23 cellular contexts compared by ENCODE assay signal in the genomic region with DNA sequence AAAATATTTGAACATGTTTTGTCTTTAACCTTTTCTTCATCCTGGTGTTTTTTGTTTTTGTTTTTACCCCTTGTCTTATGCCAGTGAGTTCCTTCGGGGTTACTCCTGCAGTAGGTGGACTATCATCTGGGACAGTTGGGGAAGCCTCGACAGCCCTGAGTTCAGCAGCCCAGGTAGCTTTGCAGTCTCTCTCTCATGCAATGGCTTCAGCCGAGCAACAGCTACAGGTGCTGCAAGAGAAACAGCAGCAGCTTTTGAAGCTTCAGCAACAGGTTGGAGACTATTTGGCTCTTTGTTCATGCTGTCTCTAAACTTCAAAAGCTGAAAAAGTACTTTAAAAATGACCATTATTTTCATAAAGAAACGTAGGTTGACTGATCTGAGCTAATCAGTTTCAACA.
A peak's percentile ranks its signal among the peaks of the same experiment; 100 is the strongest.
DNase-seq lines count a peak whose midpoint lies in the region; ATAC-seq, FAIRE-seq and TF ChIP-seq lines count a peak whose summit lies in the region.
"Had no signal": no experiment of that assay in that cellular context is flagged by ENCODE, and none has a peak within 500 bp of the region (broad histone marks: within the 10 kb centered on the region; RNA-seq: fewer than 3 reads in every experiment).

No MANE protein-coding gene starts in this region.

- peaks cover 8 to 48% of the 10 kb centered on the region in 2 experiments for H3K36me3 ChIP-seq in HepG2 (replicated peaks in 1 of 2; ENCODE audit: control insufficient read depth in 1 of 2, insufficient read depth in 2 of 2, low read length in 2 of 2)
- peaks cover 11 to 36% (median 14%) of the 10 kb centered on the region in 4 donors for H3K36me3 ChIP-seq in right lobe of liver
- H3K36me3 ChIP-seq in HEK293 (ENCODE audit: control insufficient read depth in 2 of 2, insufficient read depth in 1 of 2, low read length in 2 of 2) = peaks cover 30 to 43% of the 10 kb centered on the region in 2 experiments
- peaks cover 4% of the 10 kb centered on the region for H3K36me3 ChIP-seq in breast epithelium

- ATAC-seq in HepG2 = no peak
- no peak for ATAC-seq in right lobe of liver

- H3K4me1 Mint-ChIP-seq in activated T-cell treated with anti-CD3 and anti-CD28 coated beads, Interleukin-2, amount 50 U/mL, for 24 hours (ENCODE audit: low read depth) = peaks cover 8% of the 10 kb centered on the region
- no peaks in the 10 kb centered on the region for H3K4me1 Mint-ChIP-seq in Calu3 (ENCODE audit: low read depth, unreplicated experiment)
- H3K4me1 Mint-ChIP-seq: CD14-positive monocyte had no signal

- no peak for TF ChIP-seq CTCF in HepG2 (CRISPR knock-in tag; IDR thresholded peaks at IDR 0.05)
- TF ChIP-seq CTCF in right lobe of liver (IDR thresholded peaks at IDR 0.05) = no peak
- no peak for TF ChIP-seq CTCF in HEK293 (tag by site-specific recombination; IDR thresholded peaks at IDR 0.05)
- TF ChIP-seq CTCF in Calu3 (IDR thresholded peaks at IDR 0.05; ENCODE audit: unreplicated experiment) = no peak
- no peak for TF ChIP-seq CTCF in breast epithelium (IDR thresholded peaks at IDR 0.05)

- H3K4me3 Mint-ChIP-seq in activated T-cell treated with anti-CD3 and anti-CD28 coated beads, Interleukin-2, amount 50 U/mL, for 24 hours = no peak overlapping the region
- H3K4me3 Mint-ChIP-seq in Calu3 (ENCODE audit: low read depth, unreplicated experiment) = no peak overlapping the region
- H3K4me3 Mint-ChIP-seq: CD14-positive monocyte; CD4-positive, alpha-beta memory T cell; CD4-positive, CD25-positive, alpha-beta regulatory T cell had no signal

- no peaks in the 10 kb centered on the region for H3K9me3 ChIP-seq in HepG2 (ENCODE audit: low read length)
- H3K9me3 ChIP-seq in right lobe of liver = no peaks in the 10 kb centered on the region
- H3K9me3 ChIP-seq in HEK293 (ENCODE audit: control insufficient read depth, insufficient read depth, low read depth, low read length) = no peaks in the 10 kb centered on the region
- H3K9me3 ChIP-seq in breast epithelium = no peaks in the 10 kb centered on the region
- H3K9me3 ChIP-seq: BE2C, BLaER1 had no signal

- H3K27me3 Mint-ChIP-seq in activated T-cell treated with anti-CD3 and anti-CD28 coated beads, Interleukin-2, amount 50 U/mL, for 24 hours = no peaks in the 10 kb centered on the region
- H3K27me3 Mint-ChIP-seq in Calu3 (ENCODE audit: unreplicated experiment) = no peaks in the 10 kb centered on the region
- H3K27me3 Mint-ChIP-seq: CD4-positive, alpha-beta memory T cell; CD4-positive, CD25-positive, alpha-beta regulatory T cell; CD8-positive, alpha-beta memory T cell had no signal

- TF ChIP-seq POLR2A in HepG2 (IDR thresholded peaks at IDR 0.05; ENCODE audit: insufficient read depth in 1 of 2, low read depth in 2 of 2, low read length in 2 of 2) = no peak
- TF ChIP-seq POLR2A in right lobe of liver (IDR thresholded peaks at IDR 0.05) = no peak
- no peak for TF ChIP-seq POLR2A in breast epithelium (IDR thresholded peaks at IDR 0.05)

- in situ Hi-C loops in HepG2 (cut with HindIII; ENCODE audit: extremely low pct_ligation_motif_present, low pct_unique_long_range_greater_than_20kb) = no loop called here

- no peak overlapping the region for H3K4me2 ChIP-seq in HepG2 (ENCODE audit: low read depth, low read length)
- H3K4me2 ChIP-seq: BLaER1 had no signal

- H3K4me3 ChIP-seq in HepG2 (replicated peaks in 1 of 3; ENCODE audit: insufficient read depth in 1 of 3, low read depth in 2 of 3, low read length in 3 of 3) = no peak overlapping the region
- H3K4me3 ChIP-seq in right lobe of liver = no peak overlapping the region
- no peak overlapping the region for H3K4me3 ChIP-seq in HEK293 (ENCODE audit: low read depth, low read length)
- H3K4me3 ChIP-seq in breast epithelium = no peak overlapping the region
- H3K4me3 ChIP-seq: BLaER1 had no signal

- no peak overlapping the region for H2AFZ ChIP-seq in HepG2 (ENCODE audit: low read length)

- WGBS in HepG2 (ENCODE audit: low lambda C conversion rate) = 97% methylated on average over 4 of the region's 4 CpGs
- WGBS in right lobe of liver (ENCODE audit: insufficient coverage, low coverage, low lambda C conversion rate, missing lambda C conversion rate) = 85% methylated on average over 4 of the region's 4 CpGs

- TF ChIP-seq EP300 in HepG2 (IDR thresholded peaks at IDR 0.05; ENCODE audit: low read depth in 2 of 2, low read length in 2 of 2) (no peak), HepG2 (CRISPR knock-in tag; IDR thresholded peaks at IDR 0.05; ENCODE audit: borderline replicate concordance) (no peak)

- intact Hi-C loops in HepG2 (cut with micrococcal nuclease; ENCODE audit: unreplicated experiment) (no loop called here), right lobe of liver (cut with DNase I) (no loop called here), Calu3 (cut with micrococcal nuclease; ENCODE audit: unreplicated experiment) (no loop called here), breast epithelium (cut with DNase I; ENCODE audit: low total_unique reads) (no loop called here)

- H3K36me3 Mint-ChIP-seq in activated T-cell treated with anti-CD3 and anti-CD28 coated beads, Interleukin-2, amount 50 U/mL, for 24 hours (ENCODE audit: low read depth) = peaks cover 75% of the 10 kb centered on the region
- peaks cover 29% of the 10 kb centered on the region for H3K36me3 Mint-ChIP-seq in Calu3 (ENCODE audit: insufficient read depth, unreplicated experiment)

- H3K27ac Mint-ChIP-seq in activated T-cell treated with anti-CD3 and anti-CD28 coated beads, Interleukin-2, amount 50 U/mL, for 24 hours = peak overlapping the region; percentile 31
- no peak overlapping the region for H3K27ac Mint-ChIP-seq in Calu3 (ENCODE audit: unreplicated experiment)

- no peaks in the 10 kb centered on the region for H3K9me3 Mint-ChIP-seq in activated T-cell treated with anti-CD3 and anti-CD28 coated beads, Interleukin-2, amount 50 U/mL, for 24 hours
- no peaks in the 10 kb centered on the region for H3K9me3 Mint-ChIP-seq in Calu3 (ENCODE audit: low read depth, unreplicated experiment)
- H3K9me3 Mint-ChIP-seq: CD4-positive, alpha-beta memory T cell; CD4-positive, CD25-positive, alpha-beta regulatory T cell; CD8-positive, alpha-beta memory T cell had no signal

- FAIRE-seq in HepG2 (lab: Jason Lieb, UNC) = no peak
- FAIRE-seq: D721Med, G401.6, GM12891, GM19239 had no signal

- TF ChIP-seq RAD21 in HepG2 (CRISPR knock-in tag; IDR thresholded peaks at IDR 0.05) = no peak

- H3K9ac ChIP-seq in HepG2 (ENCODE audit: insufficient read depth, low read depth, low read length) = no peak overlapping the region
- H3K9ac ChIP-seq: BLaER1 had no signal

- H3K4me1 ChIP-seq in HepG2 (ENCODE audit: insufficient read depth, low read length) (no peaks in the 10 kb centered on the region), right lobe of liver (no peaks in the 10 kb centered on the region), HEK293 (ENCODE audit: control insufficient read depth, insufficient read depth, low read length) (no peaks in the 10 kb centered on the region), breast epithelium (no peaks in the 10 kb centered on the region)
- H3K4me1 ChIP-seq: BE2C, BLaER1 had no signal

- BruUV-seq in HepG2 (replicated peaks; lab: Mats Ljungman, UMichigan) (no TSS peak), Calu3 (replicated peaks; lab: Mats Ljungman, UMichigan) (no TSS peak)

- POLR2A ChIA-PET in HepG2 (lab: Yijun Ruan, JAX) = no interaction called here
- POLR2A ChIA-PET in HEK293 (lab: Yijun Ruan, JAX) = no interaction called here

- H3K27ac ChIP-seq in HepG2 (ENCODE audit: extremely low read length, insufficient read depth, low read length) (no peak overlapping the region), right lobe of liver (no peak overlapping the region), HEK293 (ENCODE audit: extremely low read depth, low read depth, low read length) (no peak overlapping the region), breast epithelium (no peak overlapping the region)
- H3K27ac ChIP-seq: BLaER1 had no signal

- no peaks in the 10 kb centered on the region for H4K20me1 ChIP-seq in HepG2 (ENCODE audit: insufficient read depth, low read length)
- H4K20me1 ChIP-seq: BLaER1 had no signal

- DNase-seq in activated T-cell treated with anti-CD3 and anti-CD28 coated beads, Interleukin-2, amount 50 U/mL, for 24 hours = no peak
- no peak for DNase-seq in activated T-cell treated with anti-CD3 and anti-CD28 coated beads, Interleukin-2, amount 50 U/mL, for 48 hours
- DNase-seq in HepG2 (ENCODE audit: low spot score) (no peak), right lobe of liver (no peak), Calu3 (no peak), breast epithelium (ENCODE audit: low spot score in 2 of 2) (no peak)
- DNase-seq: 8988T; ACHN; BE2C; C1 segment of cervical spinal cord; CD4-positive, alpha-beta memory T cell; CD4-positive, CD25-positive, alpha-beta regulatory T cell; CD8-positive, alpha-beta memory T cell; COR-L47; DMS79 treated with DMSO at 0.1 percent for 48 hours; GF-D8 had no signal

- CTCF ChIA-PET in HepG2 (lab: Yijun Ruan, JAX; ENCODE audit: low intra/inter-chr PET ratio, low total read pairs) = interaction anchor here (0.6 kb wide), 1 partner anchor 48 kb away, joined by 3 read pairs; no protein-coding TSS in a partner anchor
- CTCF ChIA-PET in HEK293 (lab: Yijun Ruan, JAX) = no interaction called here
- CTCF ChIA-PET in Calu3 (lab: Charles Lee) = no interaction called here

- H3K27me3 ChIP-seq in HepG2 (ENCODE audit: control insufficient read depth in 1 of 2, insufficient read depth in 2 of 2, low read length in 2 of 2) = no peaks in the 10 kb centered on the region
- H3K27me3 ChIP-seq in right lobe of liver = no peaks in the 10 kb centered on the region
- no peaks in the 10 kb centered on the region for H3K27me3 ChIP-seq in breast epithelium
- H3K27me3 ChIP-seq: BE2C, BLaER1 had no signal

- no peaks in the 10 kb centered on the region for H3K79me2 ChIP-seq in HepG2 (ENCODE audit: insufficient read depth, low read length)

TF ChIP-seq in HepG2, 621 proteins besides CTCF, POLR2A, EP300 and RAD21 (continues in another document):
- TF ChIP-seq ZNF264 (CRISPR knock-in tag; IDR thresholded peaks at IDR 0.05) = no peak
- no peak for TF ChIP-seq FOXJ3 (CRISPR knock-in tag; IDR thresholded peaks at IDR 0.05; ENCODE audit: borderline replicate concordance)

TF ChIP-seq in HEK293, 187 proteins besides CTCF, POLR2A, EP300 and RAD21:
- peak; percentile 79 for TF ChIP-seq SCRT1 (tag by site-specific recombination; IDR thresholded peaks at IDR 0.05; ENCODE audit: borderline replicate concordance)
- no peak for TF ChIP-seq KLF7 (tag by site-specific recombination; IDR thresholded peaks at IDR 0.05; ENCODE audit: borderline replicate concordance)
- no peak for TF ChIP-seq KLF9 (tag by site-specific recombination; IDR thresholded peaks at IDR 0.05; ENCODE audit: low read depth)
- peak; percentile 94 for TF ChIP-seq SCRT2 (tag by site-specific recombination; IDR thresholded peaks at IDR 0.05)
